In genomic region chr11:127226376-127226775, GRCh38 we compare ENCODE assay signal across 25 cellular contexts.
DNase-seq lines count a peak whose midpoint lies in the region; ATAC-seq and TF ChIP-seq lines count a peak whose summit lies in the region.
"Had no signal": no experiment of that assay in that cellular context is flagged by ENCODE, and none has a peak within 500 bp of the region (broad histone marks: within the 10 kb centered on the region; RNA-seq: fewer than 3 reads in every experiment).

No MANE protein-coding gene starts in this region.

- no peak overlapping the region for H3K4me2 ChIP-seq in smooth muscle cell

- intact Hi-C loops in left ventricle myocardium superior (cut with micrococcal nuclease), result no loop called here
- intact Hi-C loops in right lobe of liver (cut with DNase I), result no loop called here

- no peak overlapping the region for H3K27ac ChIP-seq in right atrium auricular region
- no peak overlapping the region for H3K27ac ChIP-seq in right lobe of liver
- H3K27ac ChIP-seq in smooth muscle cell (ENCODE audit: low read depth), result peak overlapping the region; percentile 27
- H3K27ac ChIP-seq: SJSA1 had no signal

- H3K27me3 ChIP-seq in right atrium auricular region (no peaks in the 10 kb centered on the region), right lobe of liver (no peaks in the 10 kb centered on the region), smooth muscle cell (ENCODE audit: low read depth) (no peaks in the 10 kb centered on the region)
- H3K27me3 ChIP-seq: BE2C, SJSA1 had no signal

- TF ChIP-seq CTCF in right atrium auricular region (IDR thresholded peaks at IDR 0.05) (no peak), epithelial cell of proximal tubule (conservative IDR thresholded peaks at IDR 0.05; ENCODE audit: low read depth, low read length) (no peak), right lobe of liver (IDR thresholded peaks at IDR 0.05) (no peak), smooth muscle cell (IDR thresholded peaks at IDR 0.05; ENCODE audit: borderline replicate concordance, insufficient read depth, poor library complexity, severe bottlenecking) (no peak)

- no peaks in the 10 kb centered on the region for H3K9me3 ChIP-seq in right atrium auricular region
- no peaks in the 10 kb centered on the region for H3K9me3 ChIP-seq in right lobe of liver
- H3K9me3 ChIP-seq in smooth muscle cell (replicated peaks; ENCODE audit: low read depth), result no peaks in the 10 kb centered on the region
- H3K9me3 ChIP-seq: BE2C, HAP-1, SJSA1 had no signal

- no peaks in the 10 kb centered on the region for H3F3A ChIP-seq in smooth muscle cell (ENCODE audit: low read depth)

- TF ChIP-seq POLR2A in right lobe of liver (IDR thresholded peaks at IDR 0.05), result no peak

- no peak overlapping the region for H2AFZ ChIP-seq in smooth muscle cell (ENCODE audit: low read depth)

- no peaks in the 10 kb centered on the region for H3K79me2 ChIP-seq in smooth muscle cell (ENCODE audit: low read depth)

- no peaks in the 10 kb centered on the region for H4K20me1 ChIP-seq in smooth muscle cell (ENCODE audit: low read depth)

- ATAC-seq in left ventricle myocardium superior (peak; percentile 45), right lobe of liver (peak in 3 of 4 donors; percentile 31 to 87 (median 51)), GM18502 (IDR thresholded peaks at IDR 0.05; ENCODE audit: poor library complexity, unreplicated experiment) (no peak)

- H3K9ac ChIP-seq in smooth muscle cell (ENCODE audit: low read depth), result no peak overlapping the region

- H3K36me3 ChIP-seq in right atrium auricular region (no peaks in the 10 kb centered on the region), right lobe of liver (no peaks in the 10 kb centered on the region), smooth muscle cell (ENCODE audit: low read depth) (no peaks in the 10 kb centered on the region)
- H3K36me3 ChIP-seq: BE2C, HAP-1, SJSA1 had no signal

- 22% methylated on average over 1 of the region's 1 CpG for WGBS in right lobe of liver (ENCODE audit: insufficient coverage, low coverage, low lambda C conversion rate, missing lambda C conversion rate)
- 73% methylated on average over 1 of the region's 1 CpG for WGBS in smooth muscle cell (ENCODE audit: low lambda C conversion rate)

- H3K4me3 ChIP-seq in right atrium auricular region (no peak overlapping the region), epithelial cell of proximal tubule (ENCODE audit: low read depth, low read length) (no peak overlapping the region), right lobe of liver (no peak overlapping the region), smooth muscle cell (no peak overlapping the region)
- H3K4me3 ChIP-seq: HAP-1, SJSA1 had no signal

- no peaks in the 10 kb centered on the region for H3K4me1 ChIP-seq in right atrium auricular region
- H3K4me1 ChIP-seq in right lobe of liver, result no peaks in the 10 kb centered on the region
- H3K4me1 ChIP-seq in smooth muscle cell (ENCODE audit: low read depth), result no peaks in the 10 kb centered on the region
- H3K4me1 ChIP-seq: BE2C, HAP-1, SJSA1 had no signal

- no peak for DNase-seq in left ventricle myocardium superior
- no peak for DNase-seq in right atrium auricular region (ENCODE audit: low spot score)
- DNase-seq in epithelial cell of proximal tubule (ENCODE audit: low read depth), result peak; percentile 1
- no peak for DNase-seq in right lobe of liver
- no peak for DNase-seq in smooth muscle cell (lab: John Stamatoyannopoulos, UW; ENCODE audit: unreplicated experiment)
- DNase-seq in SW480 (ENCODE audit: low spot score), result no peak
- no peak for DNase-seq in COLO668 (lab: John Stamatoyannopoulos, UW; ENCODE audit: unreplicated experiment)
- DNase-seq: 8988T; ACHN; BE2C; CD8-positive, alpha-beta memory T cell; DMS153; DND-41; GOT3; KBM-7; MV-4-11; NCI-H1105 treated with DMSO at 0.1 percent for 48 hours; NCI-H146; NCI-H1930; NCI-H2107; NCI-H524 treated with DMSO at 0.1 percent for 48 hours; NCI-H774 had no signal
